ENCODE assay signal across 8 cellular contexts in the genomic region with DNA sequence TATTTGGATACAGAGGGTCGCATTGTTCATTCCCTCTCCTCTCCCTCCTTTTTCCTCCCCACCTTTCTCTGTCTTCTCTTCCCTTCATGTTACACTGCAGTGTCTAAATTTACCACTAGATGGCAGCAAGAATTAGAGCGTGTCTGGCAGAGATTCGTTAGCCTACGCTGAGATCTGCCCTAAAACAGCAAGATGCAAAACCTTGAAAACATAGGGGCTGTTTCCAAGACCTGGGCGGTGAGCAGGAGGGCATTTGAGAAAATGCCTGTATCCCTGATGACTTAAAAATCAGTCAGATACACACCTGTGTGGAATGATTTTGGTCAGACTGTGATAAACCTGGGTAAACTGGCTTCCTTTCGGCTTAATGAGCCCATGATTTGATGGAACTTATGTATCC.
DNase-seq lines count a peak whose midpoint lies in the region; ATAC-seq and TF ChIP-seq lines count a peak whose summit lies in the region.

No MANE protein-coding gene starts in this region.

- no peak overlapping the region for H3K4me3 Mint-ChIP-seq in T-helper 2 cell treated with Interferon-gamma antibody and Interleukin-4, amounts not matched to agents 5 μg/mL and 100 μg/mL, for 36 hours

- no peaks in the 10 kb centered on the region for H3K27me3 Mint-ChIP-seq in T-helper 2 cell treated with Interferon-gamma antibody and Interleukin-4, amounts not matched to agents 5 μg/mL and 100 μg/mL, for 36 hours (ENCODE audit: low read depth)

- DNase-seq in activated gamma-delta T cell treated with Interleukin-2 at 50 U/mL for 16 hours (peak; percentile 9), activated gamma-delta T cell (lab: John Stamatoyannopoulos, UW) (no peak), NCI-H1417 treated with DMSO at 0.1 percent for 48 hours (lab: John Stamatoyannopoulos, UW) (peak; percentile 80), cardiac fibroblast (ENCODE audit: low read depth in 2 of 2) (peak; percentile 73 to 76), left colon (peak in 1 of 2 donors; percentile 9)
- peak; percentile 21 for DNase-seq in T-helper 2 cell treated with Interferon-gamma antibody and Interleukin-4, amounts not matched to agents 5 μg/mL and 100 μg/mL, for 36 hours (ENCODE audit: low spot score)
- DNase-seq in stimulated activated CD4-positive, alpha-beta T cell treated with anti-CD3 and anti-CD28 coated beads, TNF-alpha, amount 100 ng/mL, for 4 hours (ENCODE audit: low read depth in 3 of 3): peak in 2 of 3 experiments; percentile 2 to 17

- no peaks in the 10 kb centered on the region for H3K9me3 Mint-ChIP-seq in T-helper 2 cell treated with Interferon-gamma antibody and Interleukin-4, amounts not matched to agents 5 μg/mL and 100 μg/mL, for 36 hours

- ATAC-seq in HG02623 (IDR thresholded peaks at IDR 0.05; ENCODE audit: unreplicated experiment): peak; percentile 55
- peak; percentile 76 for ATAC-seq in left colon

- H3K4me1 Mint-ChIP-seq in T-helper 2 cell treated with Interferon-gamma antibody and Interleukin-4, amounts not matched to agents 5 μg/mL and 100 μg/mL, for 36 hours (ENCODE audit: low read depth): no peaks in the 10 kb centered on the region

- no peak overlapping the region for H3K27ac Mint-ChIP-seq in T-helper 2 cell treated with Interferon-gamma antibody and Interleukin-4, amounts not matched to agents 5 μg/mL and 100 μg/mL, for 36 hours

- intact Hi-C loops in left colon (cut with DNase I, micrococcal nuclease): loop anchor here in 1 of 2 donors (5.0 kb wide), 1 partner anchor 653 kb away; no protein-coding TSS in a partner anchor

- no peak overlapping the region for H3K4me3 ChIP-seq in cardiac fibroblast (replicated peaks in 1 of 2; ENCODE audit: low read depth in 2 of 2, low read length in 2 of 2)

- no peaks in the 10 kb centered on the region for H3K36me3 Mint-ChIP-seq in T-helper 2 cell treated with Interferon-gamma antibody and Interleukin-4, amounts not matched to agents 5 μg/mL and 100 μg/mL, for 36 hours (ENCODE audit: low read depth)

- TF ChIP-seq CTCF in cardiac fibroblast (IDR thresholded peaks at IDR 0.05; ENCODE audit: low read depth, low read length): peak; percentile 90
